In the genomic region with DNA sequence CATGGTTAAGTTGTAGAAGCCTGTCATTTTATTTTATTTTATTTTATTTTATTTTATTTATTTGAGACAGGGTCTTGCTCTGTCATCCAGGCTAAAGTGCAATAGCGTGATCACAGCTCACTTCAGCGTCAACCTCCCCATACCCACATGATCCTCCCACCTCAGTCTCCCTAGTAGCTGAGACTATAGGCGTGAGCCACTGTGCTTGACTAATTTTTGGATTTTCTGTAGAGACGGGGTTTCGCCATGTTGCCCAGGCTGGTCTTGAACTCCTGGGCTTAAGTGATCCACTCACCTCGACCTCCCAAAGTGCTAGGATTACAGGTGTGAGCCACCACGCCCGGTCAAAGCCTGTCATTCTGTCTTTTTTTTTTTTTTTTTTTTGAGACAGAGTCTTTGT, we compare ENCODE assay signal across 4 cellular contexts. TPM values are rescaled to one million over a fixed set of nuclear protein-coding genes. Genes with fewer than 3 reads are reported as not detected.
"Had no signal": no experiment of that assay in that cellular context is flagged by ENCODE, and none has a peak within 500 bp of the region (broad histone marks: within the 10 kb centered on the region; RNA-seq: fewer than 3 reads in every experiment).

No MANE protein-coding gene starts in this region.

RNA-seq across cellular contexts. Expression of gene BICDL1, which starts 8.3 kb away (rescaled TPM):
- total RNA-seq: HT1080, IMR-90, RPMI7951, SJCRH30 had no signal
